In genomic region chr1:171252482-171252881, GRCh38 we compare ENCODE assay signal across 9 cellular contexts. TPM values are rescaled to one million over a fixed set of nuclear protein-coding genes. Genes with fewer than 3 reads are reported as not detected.
DNase-seq lines count a peak whose midpoint lies in the region; ATAC-seq and TF ChIP-seq lines count a peak whose summit lies in the region.
"Had no signal": no experiment of that assay in that cellular context is flagged by ENCODE, and none has a peak within 500 bp of the region (broad histone marks: within the 10 kb centered on the region; RNA-seq: fewer than 3 reads in every experiment).

No MANE protein-coding gene starts in this region.

- H3K4me1 ChIP-seq in uterus, result no peaks in the 10 kb centered on the region

- no peak overlapping the region for H3K4me3 ChIP-seq in uterus

- DNase-seq in germinal center (ENCODE audit: low spot score) (peak; percentile 68), endothelial cell (ENCODE audit: low spot score) (no peak), HUDEP-2 (lab: John Stamatoyannopoulos, UW; ENCODE audit: unreplicated experiment in 76 of 76) (no peak), uterus (no peak)
- no peak for DNase-seq in activated CD8-positive, alpha-beta memory T cell treated with anti-CD3 and anti-CD28 coated beads, Interleukin-2, amount 50 U/mL, for 48 hours

- H3K27ac ChIP-seq in uterus, result no peak overlapping the region
- H3K27ac ChIP-seq: VCaP had no signal

- intact Hi-C loops in uterus (cut with DNase I; ENCODE audit: low total_unique reads), result no loop called here

- H3K36me3 ChIP-seq in uterus, result no peaks in the 10 kb centered on the region

- no peaks in the 10 kb centered on the region for H3K4me1 Mint-ChIP-seq in endothelial cell (ENCODE audit: unreplicated experiment)

- no peak overlapping the region for H3K27ac Mint-ChIP-seq in endothelial cell (ENCODE audit: unreplicated experiment)

- H3K36me3 Mint-ChIP-seq in endothelial cell (ENCODE audit: low read depth, unreplicated experiment), result no peaks in the 10 kb centered on the region

- TF ChIP-seq CTCF in endothelial cell (IDR thresholded peaks at IDR 0.05; ENCODE audit: unreplicated experiment) (no peak), uterus (IDR thresholded peaks at IDR 0.05) (no peak)

- H3K4me3 Mint-ChIP-seq in endothelial cell (ENCODE audit: unreplicated experiment), result no peak overlapping the region

- peaks cover 3% of the 10 kb centered on the region for H3K27me3 Mint-ChIP-seq in endothelial cell (ENCODE audit: unreplicated experiment)

- no peaks in the 10 kb centered on the region for H3K9me3 ChIP-seq in uterus

- no peaks in the 10 kb centered on the region for H3K9me3 Mint-ChIP-seq in endothelial cell (ENCODE audit: unreplicated experiment)

- TF ChIP-seq POLR2A in uterus (IDR thresholded peaks at IDR 0.05), result no peak

- ATAC-seq in GM18499 (IDR thresholded peaks at IDR 0.05; ENCODE audit: insufficient read depth, unreplicated experiment) (peak; percentile 76), GM21381 (IDR thresholded peaks at IDR 0.05; ENCODE audit: unreplicated experiment) (peak; percentile 93), HG03439 (IDR thresholded peaks at IDR 0.05; ENCODE audit: unreplicated experiment) (peak; percentile 92)

- H3K27me3 ChIP-seq in uterus, result no peaks in the 10 kb centered on the region

RNA-seq across cellular contexts. Expression of gene FMO1, which starts 4.2 kb away (rescaled TPM):
- not detected for total RNA-seq in endothelial cell (ENCODE audit: unreplicated experiment)
- total RNA-seq in uterus, result 10 to 100 TPM in 1 of 4 donors, 1 to 10 TPM in 2, under 1 TPM in 1; 0.77 to 14.1 (median 2.7) TPM
